In genomic region chr5:140312791-140313189, GRCh38 we compare ENCODE assay signal across 14 cellular contexts. TPM values are rescaled to one million over a fixed set of nuclear protein-coding genes. Genes with fewer than 3 reads are reported as not detected.
DNase-seq lines count a peak whose midpoint lies in the region; ATAC-seq and TF ChIP-seq lines count a peak whose summit lies in the region.
"Had no signal": no experiment of that assay in that cellular context is flagged by ENCODE, and none has a peak within 500 bp of the region (broad histone marks: within the 10 kb centered on the region; RNA-seq: fewer than 3 reads in every experiment).

No MANE protein-coding gene starts in this region.

- peaks cover 49% of the 10 kb centered on the region for H3K4me1 ChIP-seq in ACC112 (ENCODE audit: control insufficient read depth, insufficient read depth, low read length, unreplicated experiment)
- peaks cover 33% of the 10 kb centered on the region for H3K4me1 ChIP-seq in RWPE2 (ENCODE audit: insufficient read depth, poor library complexity, severe bottlenecking)
- peaks cover 28% of the 10 kb centered on the region for H3K4me1 ChIP-seq in foreskin keratinocyte
- peaks cover 6% of the 10 kb centered on the region for H3K4me1 ChIP-seq in rectal smooth muscle tissue (ENCODE audit: control insufficient read depth, insufficient read depth, low read length)

- H3K36me3 ChIP-seq in ACC112 (ENCODE audit: insufficient read depth, low read length) (no peaks in the 10 kb centered on the region), RWPE2 (ENCODE audit: low read depth) (no peaks in the 10 kb centered on the region), rectal smooth muscle tissue (ENCODE audit: control insufficient read depth, insufficient read depth, low read length) (no peaks in the 10 kb centered on the region)
- H3K36me3 ChIP-seq: ovary, SJCRH30 had no signal

- H3K27ac ChIP-seq in ACC112 (ENCODE audit: low read depth, low read length) (peak overlapping the region; percentile 97), RWPE2 (ENCODE audit: poor library complexity, severe bottlenecking) (peak overlapping the region; percentile 65), foreskin keratinocyte (peak overlapping the region; percentile 72), rectal smooth muscle tissue (ENCODE audit: low read depth, low read length) (peak overlapping the region; percentile 38)
- H3K27ac ChIP-seq: ovary, SJCRH30 had no signal

- H3K4me3 ChIP-seq in ACC112 (ENCODE audit: low read depth, low read length) (no peak overlapping the region), RWPE2 (ENCODE audit: severe bottlenecking) (no peak overlapping the region), rectal smooth muscle tissue (ENCODE audit: low read length) (no peak overlapping the region)
- H3K4me3 ChIP-seq: ovary, SJCRH30 had no signal

- H3K27me3 Mint-ChIP-seq in activated T-helper 2 cell treated with anti-CD3 and anti-CD28 coated beads, Interferon-gamma antibody, Interleukin-2, Interleukin-4, amounts not matched to agents 10 μg/mL and 5 μg/mL and 100 μg/mL, durations not matched to agents 14 hours and 24 hours and 36 hours (ENCODE audit: low read depth), result peaks cover 18% of the 10 kb centered on the region

- H3K27ac Mint-ChIP-seq in activated T-helper 2 cell treated with anti-CD3 and anti-CD28 coated beads, Interferon-gamma antibody, Interleukin-2, Interleukin-4, amounts not matched to agents 10 μg/mL and 5 μg/mL and 100 μg/mL, durations not matched to agents 14 hours and 24 hours and 36 hours, result no peak overlapping the region
- H3K27ac Mint-ChIP-seq: activated CD4-positive, alpha-beta memory T cell treated with anti-CD3 and anti-CD28 coated beads for 36 hours; activated T-helper 17 cell treated with anti-CD3 and anti-CD28 coated beads, Interleukin-2, amount 50 U/mL, for 72 hours had no signal

- H3K27me3 ChIP-seq in ACC112 (ENCODE audit: insufficient read depth, low read length) (no peaks in the 10 kb centered on the region), RWPE2 (ENCODE audit: insufficient read depth, poor library complexity, severe bottlenecking) (no peaks in the 10 kb centered on the region), foreskin keratinocyte (no peaks in the 10 kb centered on the region), rectal smooth muscle tissue (ENCODE audit: control insufficient read depth, insufficient read depth, low read length) (no peaks in the 10 kb centered on the region)
- H3K27me3 ChIP-seq: ovary, SJCRH30 had no signal

- ATAC-seq in RWPE2 (ENCODE audit: low read depth) (no peak), foreskin keratinocyte (no peak), HG02938 (IDR thresholded peaks at IDR 0.05; ENCODE audit: unreplicated experiment) (no peak)

- H3K4me1 Mint-ChIP-seq in activated T-helper 2 cell treated with anti-CD3 and anti-CD28 coated beads, Interferon-gamma antibody, Interleukin-2, Interleukin-4, amounts not matched to agents 10 μg/mL and 5 μg/mL and 100 μg/mL, durations not matched to agents 14 hours and 24 hours and 36 hours (ENCODE audit: low read depth), result peaks cover 11% of the 10 kb centered on the region
- H3K4me1 Mint-ChIP-seq: activated T-helper 17 cell treated with anti-CD3 and anti-CD28 coated beads, Interleukin-2, amount 50 U/mL, for 72 hours had no signal

- no peaks in the 10 kb centered on the region for H3K9me3 Mint-ChIP-seq in activated T-helper 2 cell treated with anti-CD3 and anti-CD28 coated beads, Interferon-gamma antibody, Interleukin-2, Interleukin-4, amounts not matched to agents 10 μg/mL and 5 μg/mL and 100 μg/mL, durations not matched to agents 14 hours and 24 hours and 36 hours
- H3K9me3 Mint-ChIP-seq: activated CD4-positive, alpha-beta memory T cell treated with anti-CD3 and anti-CD28 coated beads for 36 hours; activated T-helper 17 cell treated with anti-CD3 and anti-CD28 coated beads, Interleukin-2, amount 50 U/mL, for 72 hours had no signal

- H3K79me2 ChIP-seq in ACC112 (ENCODE audit: control insufficient read depth, insufficient read depth, low read length, unreplicated experiment), result no peaks in the 10 kb centered on the region

- TF ChIP-seq CTCF in RWPE2 (IDR thresholded peaks at IDR 0.05; ENCODE audit: poor library complexity, severe bottlenecking) (no peak), foreskin keratinocyte (conservative IDR thresholded peaks at IDR 0.05) (no peak)

- no peak overlapping the region for H2AFZ ChIP-seq in ACC112 (ENCODE audit: low read length, unreplicated experiment)

- no peak overlapping the region for H3K9ac ChIP-seq in rectal smooth muscle tissue (ENCODE audit: low read length)

- H3K4me3 Mint-ChIP-seq in activated T-helper 2 cell treated with anti-CD3 and anti-CD28 coated beads, Interferon-gamma antibody, Interleukin-2, Interleukin-4, amounts not matched to agents 10 μg/mL and 5 μg/mL and 100 μg/mL, durations not matched to agents 14 hours and 24 hours and 36 hours (ENCODE audit: low read depth), result no peak overlapping the region
- H3K4me3 Mint-ChIP-seq: activated CD4-positive, alpha-beta memory T cell treated with anti-CD3 and anti-CD28 coated beads for 36 hours; activated T-helper 17 cell treated with anti-CD3 and anti-CD28 coated beads, Interleukin-2, amount 50 U/mL, for 72 hours had no signal

- DNase-seq in RWPE2 (ENCODE audit: low spot score), result no peak
- no peak for DNase-seq in foreskin keratinocyte
- no peak for DNase-seq in germinal center (ENCODE audit: low spot score)
- DNase-seq in stimulated activated naive CD4-positive, alpha-beta T cell treated with Interleukin-2 at 50 U/mL for 16 hours (lab: John Stamatoyannopoulos, UW), result no peak
- DNase-seq in activated T-helper 2 cell treated with anti-CD3 and anti-CD28 coated beads, Interferon-gamma antibody, Interleukin-2, Interleukin-4, amounts not matched to agents 10 μg/mL and 5 μg/mL and 100 μg/mL, durations not matched to agents 14 hours and 24 hours and 36 hours (ENCODE audit: low spot score), result no peak
- DNase-seq: activated CD4-positive, alpha-beta memory T cell treated with anti-CD3 and anti-CD28 coated beads for 36 hours; cortex of kidney; ovary; SJCRH30 had no signal

- H3K36me3 Mint-ChIP-seq in activated T-helper 2 cell treated with anti-CD3 and anti-CD28 coated beads, Interferon-gamma antibody, Interleukin-2, Interleukin-4, amounts not matched to agents 10 μg/mL and 5 μg/mL and 100 μg/mL, durations not matched to agents 14 hours and 24 hours and 36 hours (ENCODE audit: low read depth), result no peaks in the 10 kb centered on the region
- H3K36me3 Mint-ChIP-seq: activated CD4-positive, alpha-beta memory T cell treated with anti-CD3 and anti-CD28 coated beads for 36 hours had no signal

- H3K9me3 ChIP-seq in RWPE2 (ENCODE audit: severe bottlenecking), result no peaks in the 10 kb centered on the region
- H3K9me3 ChIP-seq: ovary, SJCRH30 had no signal

- intact Hi-C loops in activated T-helper 2 cell treated with anti-CD3 and anti-CD28 coated beads, Interferon-gamma antibody, Interleukin-2, Interleukin-4, amounts not matched to agents 10 μg/mL and 5 μg/mL and 100 μg/mL, durations not matched to agents 14 hours and 24 hours and 36 hours (cut with micrococcal nuclease), result no loop called here

RNA-seq across cellular contexts. Expression of gene PFDN1, which starts 9.9 kb away (rescaled TPM):
- 70.9 and 71.2 TPM in 2 replicates for total RNA-seq in foreskin keratinocyte
- polyA plus RNA-seq in foreskin keratinocyte, result 86.7 and 95.1 TPM in 2 replicates
- 60.4 and 61.0 TPM in 2 replicates for total RNA-seq in activated T-helper 2 cell treated with anti-CD3 and anti-CD28 coated beads, Interferon-gamma antibody, Interleukin-2, Interleukin-4, amounts not matched to agents 10 μg/mL and 5 μg/mL and 100 μg/mL, durations not matched to agents 14 hours and 24 hours and 36 hours

RNA-seq across cellular contexts. Expression of gene HBEGF, which starts 33.6 kb away (rescaled TPM):
- total RNA-seq in foreskin keratinocyte, result 12.1 and 15.0 TPM in 2 replicates
- polyA plus RNA-seq in foreskin keratinocyte, result 8.4 and 10.2 TPM in 2 replicates
- total RNA-seq in activated T-helper 2 cell treated with anti-CD3 and anti-CD28 coated beads, Interferon-gamma antibody, Interleukin-2, Interleukin-4, amounts not matched to agents 10 μg/mL and 5 μg/mL and 100 μg/mL, durations not matched to agents 14 hours and 24 hours and 36 hours, result 15.7 and 17.1 TPM in 2 replicates

RNA-seq across cellular contexts. Expression of gene SLC4A9, which starts 47.2 kb away (rescaled TPM):
- 0.04 TPM in 1 of 2 replicates, not detected in the other for total RNA-seq in foreskin keratinocyte
- 0.08 TPM in 1 of 2 replicates, not detected in the other for polyA plus RNA-seq in foreskin keratinocyte
- total RNA-seq in activated T-helper 2 cell treated with anti-CD3 and anti-CD28 coated beads, Interferon-gamma antibody, Interleukin-2, Interleukin-4, amounts not matched to agents 10 μg/mL and 5 μg/mL and 100 μg/mL, durations not matched to agents 14 hours and 24 hours and 36 hours, result 0.18 TPM in 1 of 2 replicates, not detected in the other
- total RNA-seq: LHCN-M2, SJCRH30 had no signal
- polyA plus RNA-seq: ovary had no signal

Comparison
In these comparisons a context has a peak if more than half of its experiments do, and no peak if none do; other contexts are left out.
1. H3K27ac ChIP-seq: peak in every context shown above with its lines; median percentile 97 in ACC112; 72 in foreskin keratinocyte; 65 in RWPE2; 38 in rectal smooth muscle tissue.